7 cellular contexts compared by ENCODE assay signal in the genomic region with DNA sequence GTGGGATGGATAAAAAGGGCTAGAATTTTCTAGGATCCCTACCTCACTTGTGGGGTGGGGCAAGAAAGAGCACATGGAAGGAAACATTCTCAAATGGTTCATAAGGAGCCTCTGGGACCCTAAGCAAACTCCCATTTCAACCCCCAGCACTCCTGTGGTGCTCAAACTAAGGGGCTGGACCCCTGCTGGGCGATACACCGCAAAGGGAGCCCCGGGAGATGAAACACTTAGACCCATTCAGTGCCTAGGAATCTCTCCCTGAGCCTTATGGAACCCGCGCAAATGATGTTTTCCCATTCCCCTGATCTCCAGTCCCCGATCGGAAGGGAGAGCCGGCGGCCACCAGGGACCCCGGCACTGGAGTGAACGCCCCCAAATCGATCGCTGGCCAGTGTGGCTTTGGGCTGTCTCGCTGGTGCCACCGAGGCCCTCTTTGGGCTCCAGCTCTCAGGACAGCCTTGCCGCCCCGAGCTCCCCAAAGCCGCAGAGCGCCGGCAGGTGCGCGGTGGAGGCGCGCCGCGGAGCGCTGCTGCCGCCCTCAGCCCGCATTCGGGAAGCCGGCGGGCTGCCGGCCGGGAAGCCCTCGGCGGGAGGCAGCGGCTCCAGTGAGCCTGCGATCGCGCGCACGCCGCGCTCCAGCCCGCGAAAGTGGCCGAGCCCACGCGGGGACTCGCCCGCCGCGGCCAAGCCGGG. TPM values are rescaled to one million over a fixed set of nuclear protein-coding genes. Genes with fewer than 3 reads are reported as not detected.
A peak's percentile ranks its signal among the peaks of the same experiment; 100 is the strongest.
DNase-seq lines count a peak whose midpoint lies in the region; ATAC-seq, FAIRE-seq and TF ChIP-seq lines count a peak whose summit lies in the region.

No MANE protein-coding gene starts in this region.

- ATAC-seq in GM21447 (IDR thresholded peaks at IDR 0.05; ENCODE audit: unreplicated experiment), result no peak

- H3K27ac ChIP-seq in thyroid gland, result peak overlapping the region; percentile 77 to 90 (median 84)

- no peaks in the 10 kb centered on the region for H3K27me3 Mint-ChIP-seq in chondrocyte (ENCODE audit: low read depth)

- H3K4me3 Mint-ChIP-seq in chondrocyte (ENCODE audit: unreplicated experiment), result peak overlapping the region; percentile 82

- H3K9me3 ChIP-seq in thyroid gland, result no peaks in the 10 kb centered on the region

- TF ChIP-seq POLR2A in lower leg skin (IDR thresholded peaks at IDR 0.05) (no peak), thyroid gland (IDR thresholded peaks at IDR 0.05) (peak in 1 of 2 donors; percentile 32)

- no peaks in the 10 kb centered on the region for H3K27me3 ChIP-seq in thyroid gland

- FAIRE-seq in RCC 7860 (lab: Jason Lieb, UNC), result no peak

- DNase-seq in G401 (ENCODE audit: low spot score), result peak; percentile 59
- DNase-seq in NCI-H1105 treated with DMSO at 0.1 percent for 48 hours (lab: John Stamatoyannopoulos, UW), result peak; percentile 27
- DNase-seq in chondrocyte (ENCODE audit: low spot score), result no peak
- DNase-seq in lower leg skin (ENCODE audit: low spot score in 2 of 2), result peak in 1 of 2 donors; percentile 81
- peak; percentile 46 to 47 for DNase-seq in thyroid gland
- no peak for DNase-seq in RCC 7860 (ENCODE audit: low spot score)

- intact Hi-C loops in lower leg skin (cut with DNase I; ENCODE audit: low total_unique reads) (no loop called here), thyroid gland (cut with DNase I) (loop anchor here (5.0 to 10.0 kb wide), 3 partner anchors 111 to 221 kb away; no protein-coding TSS in a partner anchor)

- H3K4me1 ChIP-seq in thyroid gland, result peaks cover 29 to 54% of the 10 kb centered on the region in 2 donors

- H3K9me3 Mint-ChIP-seq in chondrocyte (ENCODE audit: low read depth), result no peaks in the 10 kb centered on the region

- H3K4me1 Mint-ChIP-seq in chondrocyte (ENCODE audit: low read depth), result peaks cover 66% of the 10 kb centered on the region

- H3K36me3 ChIP-seq in thyroid gland, result no peaks in the 10 kb centered on the region

- H3K4me3 ChIP-seq in lower leg skin (ENCODE audit: low read depth, poor library complexity, severe bottlenecking), result peak overlapping the region; percentile 73
- H3K4me3 ChIP-seq in thyroid gland (replicated peaks in 1 of 3), result peak overlapping the region; percentile 54 to 90 (median 83)

- 1 to 2% methylated on average over 41 to 48 of the region's 54 CpGs for WGBS in lower leg skin, 2 donors
- 3 to 6% methylated on average over 9 of the region's 54 CpGs for WGBS in thyroid gland, 2 donors

- in situ Hi-C loops in G401 (cut with HindIII; ENCODE audit: low sequenced_read_pairs), result no loop called here

- H3K27ac Mint-ChIP-seq in chondrocyte (ENCODE audit: unreplicated experiment), result no peak overlapping the region

- TF ChIP-seq CTCF in chondrocyte (IDR thresholded peaks at IDR 0.05) (peak; percentile 66), lower leg skin (IDR thresholded peaks at IDR 0.05) (no peak), thyroid gland (IDR thresholded peaks at IDR 0.05) (peak in 3 of 6 experiments; percentile 18 to 44 (median 29))

- no peaks in the 10 kb centered on the region for H3K36me3 Mint-ChIP-seq in chondrocyte (ENCODE audit: low read depth)

RNA-seq across cellular contexts. Expression of a gene that starts 1.2 kb away (rescaled TPM):
- total RNA-seq in G401 (2014; rRNA removed; shearing (Covaris generic)), result 0.55 and 0.92 TPM in 2 replicates
- total RNA-seq in chondrocyte (22.0 to 37.9 TPM (median 24.9 TPM) in 3 replicates), lower leg skin (10 to 100 TPM; 27.4 to 44.2 (median 36.9) TPM), thyroid gland (10 to 100 TPM; 12.2 to 45.7 (median 21.8) TPM)

Comparison
In these comparisons a context has a peak if more than half of its experiments do, and no peak if none do; other contexts are left out.
1. DNase-seq: peak in G401 (single experiment), NCI-H1105 treated with DMSO at 0.1 percent for 48 hours (single experiment) and thyroid gland (2 of 2); none in chondrocyte (single experiment) and RCC 7860 (single experiment).